In the genomic region with DNA sequence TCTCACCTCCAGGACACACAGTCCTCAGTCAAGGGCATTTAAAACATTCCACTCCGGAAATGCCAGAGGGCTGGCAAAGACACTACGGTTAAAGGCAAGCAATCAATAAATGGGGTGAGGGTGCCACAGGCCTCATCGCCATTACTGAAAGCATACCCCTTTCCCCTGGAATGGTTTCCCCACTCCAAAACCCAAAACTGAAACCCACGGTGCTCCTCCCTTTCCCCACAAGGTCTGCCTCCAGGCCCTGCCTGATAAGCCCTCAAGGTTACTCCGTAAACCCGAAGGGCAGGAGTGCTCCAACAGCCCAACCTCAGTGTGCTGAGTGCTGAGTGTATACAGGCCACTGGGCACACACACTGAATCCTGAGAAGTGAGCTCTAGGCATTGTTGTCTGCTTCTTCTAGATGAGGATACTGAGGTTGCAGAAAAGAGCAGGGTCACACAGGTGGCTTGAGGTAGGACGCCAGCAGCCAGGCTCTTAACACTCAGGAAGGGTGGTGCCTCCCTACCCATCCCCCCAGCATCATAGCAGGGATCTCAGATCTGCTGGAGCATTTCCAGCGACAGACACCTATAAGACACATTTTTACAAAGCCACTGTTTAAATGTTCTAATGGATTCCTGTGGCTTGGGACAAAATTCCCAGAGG, we compare ENCODE assay signal across 9 cellular contexts. TPM values are rescaled to one million over a fixed set of nuclear protein-coding genes. Genes with fewer than 3 reads are reported as not detected.
DNase-seq lines count a peak whose midpoint lies in the region; TF ChIP-seq lines count a peak whose summit lies in the region.
"Had no signal": no experiment of that assay in that cellular context is flagged by ENCODE, and none has a peak within 500 bp of the region (broad histone marks: within the 10 kb centered on the region; RNA-seq: fewer than 3 reads in every experiment).

No MANE protein-coding gene starts in this region.

- 59% methylated on average over 8 of the region's 8 CpGs for WGBS in HUES64

- H3K36me3 Mint-ChIP-seq in brain (peaks cover 37% of the 10 kb centered on the region), neural crest cell (ENCODE audit: low read depth) (no peaks in the 10 kb centered on the region)

- no peak for TF ChIP-seq CTCF in brain (conservative IDR thresholded peaks at IDR 0.05)
- TF ChIP-seq CTCF in neural crest cell (conservative IDR thresholded peaks at IDR 0.05): no peak

- H3K27me3 Mint-ChIP-seq in brain (peaks cover 2% of the 10 kb centered on the region), neural crest cell (ENCODE audit: low read depth) (no peaks in the 10 kb centered on the region)

- in situ Hi-C loops in KBM-7 (cut with MboI; ENCODE audit: low pct_unique_long_range_greater_than_20kb, low sequenced_read_pairs): no loop called here

- peaks cover 0 to 2% (median 0%) of the 10 kb centered on the region in 5 experiments for H3K9me3 Mint-ChIP-seq in brain
- no peaks in the 10 kb centered on the region for H3K9me3 Mint-ChIP-seq in neural crest cell

- H3K9ac ChIP-seq in HUES64 (ENCODE audit: low read depth, low read length): peak overlapping the region; percentile 23; the same call in 1 of the 2 replicates

- H3K9me3 ChIP-seq in HUES64 (ENCODE audit: insufficient read depth, low read depth, low read length): no peaks in the 10 kb centered on the region

- peak overlapping the region; percentile 66; the same call in 1 of the 2 replicates for H3K27ac ChIP-seq in HUES64 (ENCODE audit: low read depth, low read length)

- H3K27ac Mint-ChIP-seq in brain (peak overlapping the region in 4 of 5 experiments; percentile 41 to 99 (median 87)), neural crest cell (ENCODE audit: unreplicated experiment) (peak overlapping the region; percentile 19)

- DNase-seq in neural crest cell (ENCODE audit: low read depth, low spot score) (no peak), KBM-7 (no peak), islet precursor cell (no peak), NCI-H446 (lab: John Stamatoyannopoulos, UW) (no peak)
- DNase-seq in stimulated activated CD4-positive, alpha-beta T cell treated with anti-CD3 and anti-CD28 coated beads, Interleukin-12 subunit alpha, Interleukin-12 subunit beta, amount 100 ng/mL, for 4 hours: no peak
- DNase-seq: NCI-H1694 had no signal

- H3K27me3 ChIP-seq in HUES64 (ENCODE audit: insufficient read depth, low read length): no peaks in the 10 kb centered on the region

- H3K36me3 ChIP-seq in HUES64 (ENCODE audit: insufficient read depth, low read length): peaks cover 5% of the 10 kb centered on the region; the same call in 1 of the 2 replicates

- H3K4me1 Mint-ChIP-seq in brain (peaks cover 89% of the 10 kb centered on the region), neural crest cell (peaks cover 70% of the 10 kb centered on the region)

- H3K4me3 Mint-ChIP-seq in brain (no peak overlapping the region), neural crest cell (no peak overlapping the region)

- peaks cover 79% of the 10 kb centered on the region for H3K4me1 ChIP-seq in HUES64 (ENCODE audit: insufficient read depth, low read length)

- peak overlapping the region; percentile 15; the same call in 1 of the 2 replicates for H3K4me3 ChIP-seq in GM08714 (ENCODE audit: low read length)
- no peak overlapping the region for H3K4me3 ChIP-seq in HUES64 (ENCODE audit: low read length)

RNA-seq across cellular contexts. Expression of a gene that starts 29.0 kb away (rescaled TPM):
- polyA plus RNA-seq in HUES64 (2013, experiment 1 of 2): 117 TPM
- 122 TPM for polyA plus RNA-seq in HUES64 (2013, experiment 2 of 2)
- 197 TPM for polyA plus RNA-seq in brain (ENCODE audit: insufficient read depth, low read depth, low replicate concordance)
- total RNA-seq in neural crest cell: 94.3 and 99.0 TPM in 2 replicates
